Comparison of ENCODE assay signal across 10 cellular contexts in the genomic region with DNA sequence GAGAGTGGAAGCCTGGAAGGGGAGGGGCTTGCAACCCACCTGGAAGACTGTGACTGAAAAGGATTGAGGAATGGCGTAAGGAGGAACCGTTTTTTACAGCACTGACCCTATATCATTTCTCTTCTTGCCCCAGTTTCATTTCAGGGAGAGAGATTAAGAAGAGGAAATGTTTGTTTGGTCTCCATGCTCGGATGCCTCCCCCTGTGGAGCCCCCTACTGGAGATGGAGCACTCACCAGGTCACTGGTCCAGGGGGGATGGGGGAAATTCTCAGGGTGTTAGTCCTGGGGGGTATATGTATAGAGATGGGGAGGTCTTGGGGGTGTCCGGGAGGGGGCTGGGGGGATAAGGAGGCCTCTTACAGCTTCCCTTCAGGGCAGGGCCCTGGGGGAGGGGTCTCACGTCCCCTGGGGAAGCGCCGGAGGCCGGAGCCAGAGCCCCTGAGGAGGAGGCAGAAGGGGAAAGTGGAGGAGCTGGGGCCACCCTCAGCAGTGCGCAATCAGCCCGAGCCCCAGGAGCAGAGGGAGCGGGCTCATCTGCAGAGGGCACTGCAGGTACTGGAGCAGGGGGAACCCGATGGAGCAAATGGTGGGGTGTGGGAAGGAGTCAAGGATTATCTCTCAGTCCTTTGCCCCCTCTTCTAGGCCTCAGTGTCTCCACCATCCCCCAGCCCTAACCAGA. TPM values are rescaled to one million over a fixed set of nuclear protein-coding genes. Genes with fewer than 3 reads are reported as not detected.
DNase-seq lines count a peak whose midpoint lies in the region; ATAC-seq and TF ChIP-seq lines count a peak whose summit lies in the region.
"Had no signal": no experiment of that assay in that cellular context is flagged by ENCODE, and none has a peak within 500 bp of the region (broad histone marks: within the 10 kb centered on the region; RNA-seq: fewer than 3 reads in every experiment).

No MANE protein-coding gene starts in this region.

- no peak overlapping the region for H2AK5ac ChIP-seq in neuronal stem cell (ENCODE audit: low read depth, low read length)

- H3K9ac ChIP-seq in neuronal stem cell (ENCODE audit: low read depth, low read length, poor library complexity) = no peak overlapping the region

- TF ChIP-seq CTCF in RWPE1 (conservative IDR thresholded peaks at IDR 0.05; ENCODE audit: low read depth) (no peak; the same call in 1 of the 2 replicates), fibroblast of pulmonary artery (IDR thresholded peaks at IDR 0.05; ENCODE audit: low read length, missing control alignments) (peak; percentile 49)

- H3K4me1 ChIP-seq in neuronal stem cell (ENCODE audit: control insufficient read depth in 2 of 2, insufficient read depth in 1 of 2, low read depth in 1 of 2, low read length in 2 of 2) = peaks cover 18 to 25% of the 10 kb centered on the region in 2 donors

- no peak overlapping the region for H2BK120ac ChIP-seq in neuronal stem cell (ENCODE audit: low read depth, low read length)

- no peak overlapping the region for H3K18ac ChIP-seq in neuronal stem cell (ENCODE audit: low read length)

- ATAC-seq in left cardiac atrium = no peak
- ATAC-seq in HG03025 (IDR thresholded peaks at IDR 0.05; ENCODE audit: low FRiP score, unreplicated experiment) = no peak

- no peak overlapping the region for H3K14ac ChIP-seq in neuronal stem cell (ENCODE audit: low read length)

- no peaks in the 10 kb centered on the region for H3K79me1 ChIP-seq in neuronal stem cell (ENCODE audit: low read depth, low read length)

- peaks cover 36 to 51% of the 10 kb centered on the region in 2 donors for H3K36me3 ChIP-seq in neuronal stem cell (replicated peaks in 1 of 2; ENCODE audit: control insufficient read depth in 2 of 2, insufficient read depth in 2 of 2, low read length in 2 of 2)

- H2BK12ac ChIP-seq in neuronal stem cell (ENCODE audit: low read length) = no peak overlapping the region

- H2AFZ ChIP-seq in neuronal stem cell (ENCODE audit: low read length) = no peak overlapping the region

- H3K27ac ChIP-seq in RWPE1 (peak overlapping the region; percentile 93), neuronal stem cell (replicated peaks; ENCODE audit: low read length) (no peak overlapping the region)
- H3K27ac ChIP-seq: adrenal gland had no signal

- no peaks in the 10 kb centered on the region for H3K27me3 ChIP-seq in neuronal stem cell (ENCODE audit: control insufficient read depth in 3 of 3, insufficient read depth in 3 of 3, low read depth in 1 of 3, low read length in 3 of 3)
- H3K27me3 ChIP-seq: adrenal gland had no signal

- CTCF ChIA-PET in RWPE1 (lab: Yijun Ruan, JAX) = interaction anchor here (0.7 to 1.1 kb wide), 4 partner anchors 11 to 478 kb away, joined by 3 to 4 read pairs (median 4); no protein-coding TSS in a partner anchor

- H2BK5ac ChIP-seq in neuronal stem cell (ENCODE audit: low read length) = no peak overlapping the region

- POLR2A ChIA-PET in RWPE1 (lab: Yijun Ruan, JAX; ENCODE audit: low non-redundant PET) = no interaction called here

- H3K4me3 ChIP-seq in fibroblast of pulmonary artery (replicated peaks; ENCODE audit: low read depth, low read length) (no peak overlapping the region), neuronal stem cell (ENCODE audit: low read length in 2 of 2) (no peak overlapping the region)
- H3K4me3 ChIP-seq: adrenal gland had no signal

- no peak overlapping the region for H3K4ac ChIP-seq in neuronal stem cell (ENCODE audit: low read length)

- DNase-seq in 8988T (peak; percentile 85), ELR (ENCODE audit: low read depth) (peak; percentile 49), RWPE1 (ENCODE audit: low spot score) (no peak), fibroblast of pulmonary artery (ENCODE audit: low read depth) (no peak), GM03348 (ENCODE audit: low spot score) (no peak), neuronal stem cell (ENCODE audit: low spot score) (no peak), left cardiac atrium (no peak)
- DNase-seq: kidney had no signal

- no peak overlapping the region for H3K4me2 ChIP-seq in neuronal stem cell (ENCODE audit: insufficient read depth, low read length, poor library complexity, severe bottlenecking)

- H2BK15ac ChIP-seq in neuronal stem cell (ENCODE audit: low read length) = no peak overlapping the region

- intact Hi-C loops in left cardiac atrium (cut with DNase I) = no loop called here

- no peaks in the 10 kb centered on the region for H3K9me3 ChIP-seq in neuronal stem cell (replicated peaks in 1 of 2; ENCODE audit: control insufficient read depth in 2 of 2, insufficient read depth in 1 of 2, low read depth in 1 of 2, low read length in 2 of 2)
- H3K9me3 ChIP-seq: adrenal gland had no signal

- no peak overlapping the region for H3K23ac ChIP-seq in neuronal stem cell (ENCODE audit: low read depth, low read length, poor library complexity)

- WGBS in neuronal stem cell (ENCODE audit: extremely low coverage in 2 of 2, insufficient read length in 2 of 2, insufficient replicate concordance in 1 of 2), 2 donors = no CpG with 5 or more reads among the region's 12 CpGs

- no peak overlapping the region for H4K91ac ChIP-seq in neuronal stem cell (ENCODE audit: low read depth, low read length, poor library complexity)

- no peak overlapping the region for H4K8ac ChIP-seq in neuronal stem cell (ENCODE audit: low read depth, low read length)

RNA-seq across cellular contexts. Expression of gene CUTA, which starts 3.2 kb away (rescaled TPM):
- 434 TPM for polyA plus RNA-seq in neuronal stem cell (2013, experiment 1 of 2)
- 420 TPM for polyA plus RNA-seq in neuronal stem cell (2013, experiment 2 of 2)
- total RNA-seq in left cardiac atrium = 100 to 1,000 TPM; 114 to 126 TPM

RNA-seq across cellular contexts. Expression of gene PHF1, which starts 3.9 kb away (rescaled TPM):
- 69.5 TPM for polyA plus RNA-seq in neuronal stem cell (2013, experiment 1 of 2)
- polyA plus RNA-seq in neuronal stem cell (2013, experiment 2 of 2) = 68.8 TPM
- 10 to 100 TPM; 49.5 to 58.3 TPM for total RNA-seq in left cardiac atrium

RNA-seq across cellular contexts. Expression of gene SYNGAP1, which starts 5.1 kb away (rescaled TPM):
- polyA plus RNA-seq in neuronal stem cell (2013, experiment 1 of 2) = 57.5 TPM
- 54.1 TPM for polyA plus RNA-seq in neuronal stem cell (2013, experiment 2 of 2)
- total RNA-seq in left cardiac atrium = 1 to 10 TPM; 9.0 to 9.8 TPM

RNA-seq across cellular contexts. Expression of gene KIFC1, which starts 23.1 kb away (rescaled TPM):
- 84.1 TPM for polyA plus RNA-seq in neuronal stem cell (2013, experiment 1 of 2)
- polyA plus RNA-seq in neuronal stem cell (2013, experiment 2 of 2) = 83.4 TPM
- 1 to 10 TPM in 1 of 2 donors, under 1 TPM in 1; 0.31 to 1.9 TPM for total RNA-seq in left cardiac atrium

RNA-seq across cellular contexts. Expression of gene ZBTB9, which starts 39.6 kb away (rescaled TPM):
- 7.6 TPM for polyA plus RNA-seq in neuronal stem cell (2013, experiment 1 of 2)
- 7.2 TPM for polyA plus RNA-seq in neuronal stem cell (2013, experiment 2 of 2)
- total RNA-seq in left cardiac atrium = 1 to 10 TPM; 4.4 to 5.9 TPM

Comparison
In these comparisons a context has a peak if more than half of its experiments do, and no peak if none do; other contexts are left out.
1. DNase-seq: peak in 8988T (single experiment) and ELR (single experiment); none in RWPE1 (single experiment), fibroblast of pulmonary artery (single experiment), GM03348 (single experiment), neuronal stem cell (single experiment) and left cardiac atrium (single experiment).